27 cellular contexts compared by ENCODE assay signal in genomic region chr3:123656241-123656640, GRCh38.
DNase-seq lines count a peak whose midpoint lies in the region; ATAC-seq, FAIRE-seq and TF ChIP-seq lines count a peak whose summit lies in the region.
"Had no signal": no experiment of that assay in that cellular context is flagged by ENCODE, and none has a peak within 500 bp of the region (broad histone marks: within the 10 kb centered on the region; RNA-seq: fewer than 3 reads in every experiment).

No MANE protein-coding gene starts in this region.

- TF ChIP-seq CTCF in IMR-90 (conservative IDR thresholded peaks at IDR 0.05; ENCODE audit: low read depth, low read length) (no peak), chondrocyte (IDR thresholded peaks at IDR 0.05) (no peak), thoracic aorta (IDR thresholded peaks at IDR 0.05) (no peak)
- TF ChIP-seq CTCF in CD4-positive, alpha-beta T cell (IDR thresholded peaks at IDR 0.05), result no peak

- TF ChIP-seq RAD21 in IMR-90 (IDR thresholded peaks at IDR 0.05; ENCODE audit: low read length), result no peak

- H3K27me3 ChIP-seq in IMR-90 (ENCODE audit: control insufficient read depth, insufficient read depth, low read length), result no peaks in the 10 kb centered on the region
- no peaks in the 10 kb centered on the region for H3K27me3 ChIP-seq in muscle layer of duodenum (ENCODE audit: low read depth, low read length)
- no peaks in the 10 kb centered on the region for H3K27me3 ChIP-seq in thoracic aorta (replicated peaks; ENCODE audit: insufficient read depth)
- H3K27me3 ChIP-seq in CD4-positive, alpha-beta T cell (ENCODE audit: control insufficient read depth, insufficient read depth, low read length), result no peaks in the 10 kb centered on the region
- H3K27me3 ChIP-seq: hepatocyte, ovary, SJCRH30, spleen had no signal

- no peak for DNase-seq in IMR-90
- no peak for DNase-seq in chondrocyte (ENCODE audit: low spot score)
- no peak for DNase-seq in thoracic aorta (ENCODE audit: low spot score)
- DNase-seq in frontal cortex (ENCODE audit: low spot score in 2 of 2), result no peak
- DNase-seq in amniotic stem cell (lab: John Stamatoyannopoulos, UW), result no peak
- DNase-seq in CD4-positive, alpha-beta T cell, result no peak
- DNase-seq: activated CD8-positive, alpha-beta T cell treated with anti-CD3 and anti-CD28 coated beads, Interleukin-2, amount 10 ng/mL, durations not matched to agents 7 days and 5 days; activated effector memory CD4-positive, alpha-beta T cell treated with Interleukin-2 at 50 U/mL for 16 hours; activated naive CD8-positive, alpha-beta T cell treated with anti-CD3 and anti-CD28 coated beads, Interleukin-2, amount 10 ng/mL, durations not matched to agents 7 days and 5 days; AML-193; CD8-positive, alpha-beta T cell; cerebellar nuclear complex; effector CD4-positive, alpha-beta T cell; foreskin fibroblast; naive thymus-derived CD4-positive, alpha-beta T cell; NCI-H1417; NCI-H345; ovary; spleen had no signal

- POLR2A ChIA-PET in IMR-90 (lab: Charles Lee; ENCODE audit: unreplicated experiment), result no interaction called here
- POLR2A ChIA-PET in CD4-positive, alpha-beta T cell (lab: Charles Lee), result no interaction called here

- peak overlapping the region; percentile 17 to 32; a peak in 2 of 4 replicates for H4K8ac ChIP-seq in IMR-90 (ENCODE audit: low read depth in 2 of 2, low read length in 2 of 2)

- peak overlapping the region; percentile 33; the same call in 1 of the 2 replicates for H2AK5ac ChIP-seq in IMR-90 (ENCODE audit: low read depth, low read length)

- H3K4ac ChIP-seq in IMR-90 (ENCODE audit: low read depth, low read length), result no peak overlapping the region; the same call in 1 of the 2 replicates

- H4K5ac ChIP-seq in IMR-90 (ENCODE audit: low read depth, low read length), result no peak overlapping the region

- peaks cover 65% of the 10 kb centered on the region for H3K36me3 ChIP-seq in IMR-90 (ENCODE audit: control insufficient read depth, insufficient read depth, low read length)
- peaks cover 4 to 6% of the 10 kb centered on the region in 2 donors for H3K36me3 ChIP-seq in muscle layer of duodenum (ENCODE audit: control insufficient read depth in 1 of 2, insufficient read depth in 2 of 2, low read length in 2 of 2)
- H3K36me3 ChIP-seq in thoracic aorta, result peaks cover 33% of the 10 kb centered on the region
- H3K36me3 ChIP-seq: ovary, SJCRH30 had no signal

- no peak overlapping the region for H2BK15ac ChIP-seq in IMR-90 (ENCODE audit: low read depth, low read length)

- H3K56ac ChIP-seq in IMR-90 (ENCODE audit: extremely low read depth, insufficient read depth, low read length), result no peak overlapping the region

- H3K4me2 ChIP-seq in IMR-90 (ENCODE audit: low read depth, low read length), result no peak overlapping the region
- H3K4me2 ChIP-seq: A549, hepatocyte had no signal

- H3K27me3 Mint-ChIP-seq in chondrocyte (ENCODE audit: low read depth), result no peaks in the 10 kb centered on the region
- no peaks in the 10 kb centered on the region for H3K27me3 Mint-ChIP-seq in CD4-positive, alpha-beta T cell
- H3K27me3 Mint-ChIP-seq: naive thymus-derived CD4-positive, alpha-beta T cell had no signal

- in situ Hi-C loops in IMR-90 (cut with MboI; ENCODE audit: low sequenced_read_pairs), result no loop called here

- H3K9ac ChIP-seq in IMR-90 (ENCODE audit: low read depth, low read length), result no peak overlapping the region

- 0 out of 2 replicates have a peak overlapping the region, but pooled peaks have one; percentile 0 for H3K14ac ChIP-seq in IMR-90 (replicated peaks; ENCODE audit: low read depth, low read length)

- H3K4me3 ChIP-seq in IMR-90 (ENCODE audit: insufficient read depth, low read depth, low read length) (no peak overlapping the region), muscle layer of duodenum (ENCODE audit: low read depth in 1 of 2, low read length in 2 of 2) (no peak overlapping the region), thoracic aorta (no peak overlapping the region)
- H3K4me3 ChIP-seq: A549, GM12878, hepatocyte, ovary, SJCRH30, spleen had no signal

- peak overlapping the region; percentile 4 for H2BK5ac ChIP-seq in IMR-90 (ENCODE audit: low read depth, low read length, poor library complexity, severe bottlenecking)

- ATAC-seq in IMR-90 (ENCODE audit: low read depth) (no peak), thoracic aorta (ENCODE audit: insufficient number of reproducible peaks, low FRiP score, low read depth) (no peak), HG03469 (IDR thresholded peaks at IDR 0.05; ENCODE audit: unreplicated experiment) (no peak)
- no peak for ATAC-seq in CD4-positive, alpha-beta T cell (ENCODE audit: poor library complexity)
- ATAC-seq: A549; activated CD8-positive, alpha-beta T cell treated with anti-CD3 and anti-CD28 coated beads, Interleukin-2, amount 10 ng/mL, durations not matched to agents 7 days and 5 days; CD8-positive, alpha-beta T cell; GM12878; naive thymus-derived CD4-positive, alpha-beta T cell had no signal

- H2AFZ ChIP-seq in IMR-90 (replicated peaks; ENCODE audit: low read length, poor library complexity), result no peak overlapping the region
- H2AFZ ChIP-seq: hepatocyte had no signal

- no peak overlapping the region for H4K91ac ChIP-seq in IMR-90 (ENCODE audit: insufficient read depth, low read depth, low read length)

- TF ChIP-seq POLR2A in IMR-90 (IDR thresholded peaks at IDR 0.05; ENCODE audit: low read depth, low read length), result no peak

- peaks cover 21 to 71% of the 10 kb centered on the region in 2 experiments for H3K79me1 ChIP-seq in IMR-90 (ENCODE audit: low read depth in 1 of 2, low read length in 2 of 2)

- BruUV-seq in IMR-90 (replicated peaks; lab: Mats Ljungman, UMichigan), result no TSS peak

- H3K18ac ChIP-seq in IMR-90 (ENCODE audit: low read depth, low read length), result no peak overlapping the region

- peaks cover 100% of the 10 kb centered on the region for H3K4me1 Mint-ChIP-seq in chondrocyte (ENCODE audit: low read depth)
- no peaks in the 10 kb centered on the region for H3K4me1 Mint-ChIP-seq in CD4-positive, alpha-beta T cell (ENCODE audit: low read depth)
- H3K4me1 Mint-ChIP-seq: activated naive CD8-positive, alpha-beta T cell treated with anti-CD3 and anti-CD28 coated beads, Interleukin-2, amount 10 ng/mL, durations not matched to agents 7 days and 5 days; naive thymus-derived CD4-positive, alpha-beta T cell had no signal

- FAIRE-seq in frontal cortex (lab: Jason Lieb, UNC), result no peak
- FAIRE-seq: A549, GM12878, HTR-8/SVneo had no signal

- H3K36me3 Mint-ChIP-seq in chondrocyte (ENCODE audit: low read depth), result peaks cover 40% of the 10 kb centered on the region
- H3K36me3 Mint-ChIP-seq in CD4-positive, alpha-beta T cell (ENCODE audit: low read depth), result no peaks in the 10 kb centered on the region
- H3K36me3 Mint-ChIP-seq: activated naive CD8-positive, alpha-beta T cell treated with anti-CD3 and anti-CD28 coated beads, Interleukin-2, amount 10 ng/mL, durations not matched to agents 7 days and 5 days; CD8-positive, alpha-beta T cell had no signal

- peak overlapping the region; percentile 64 for H3K27ac Mint-ChIP-seq in chondrocyte (ENCODE audit: unreplicated experiment)
- H3K27ac Mint-ChIP-seq in CD4-positive, alpha-beta T cell, result no peak overlapping the region
- H3K27ac Mint-ChIP-seq: activated CD8-positive, alpha-beta T cell treated with anti-CD3 and anti-CD28 coated beads, Interleukin-2, amount 10 ng/mL, durations not matched to agents 7 days and 5 days; activated naive CD8-positive, alpha-beta T cell treated with anti-CD3 and anti-CD28 coated beads, Interleukin-2, amount 10 ng/mL, durations not matched to agents 7 days and 5 days; CD8-positive, alpha-beta T cell; naive thymus-derived CD4-positive, alpha-beta T cell had no signal

- no peak overlapping the region for H2AK9ac ChIP-seq in IMR-90 (replicated peaks; ENCODE audit: low read depth, low read length, poor library complexity)

- WGBS in IMR-90 (ENCODE audit: extremely low coverage in 2 of 2, insufficient read length in 1 of 2), 2 experiments, result 76% methylated on average over 3 of the region's 3 CpGs; no CpG with 5 or more reads in 1 of the 2 experiments

- no peak overlapping the region for H3K23ac ChIP-seq in IMR-90 (ENCODE audit: low read depth, low read length)

- dilution Hi-C loops in IMR-90 (cut with HindIII; ENCODE audit: low sequenced_read_pairs, unreplicated experiment), result no loop called here

- peaks cover 34% of the 10 kb centered on the region for H3K4me1 ChIP-seq in IMR-90 (ENCODE audit: control insufficient read depth, insufficient read depth, low read length)
- peaks cover 37 to 81% of the 10 kb centered on the region in 2 donors for H3K4me1 ChIP-seq in muscle layer of duodenum (ENCODE audit: control insufficient read depth in 1 of 2, insufficient read depth in 2 of 2, low read length in 2 of 2)
- H3K4me1 ChIP-seq in thoracic aorta (ENCODE audit: control insufficient read depth in 1 of 2, low read depth in 2 of 2), result peaks cover 62 to 99% of the 10 kb centered on the region in 2 donors

- no peak overlapping the region for H3K4me3 Mint-ChIP-seq in chondrocyte (ENCODE audit: unreplicated experiment)
- no peak overlapping the region for H3K4me3 Mint-ChIP-seq in CD4-positive, alpha-beta T cell
- H3K4me3 Mint-ChIP-seq: activated CD8-positive, alpha-beta T cell treated with anti-CD3 and anti-CD28 coated beads, Interleukin-2, amount 10 ng/mL, durations not matched to agents 7 days and 5 days; activated naive CD8-positive, alpha-beta T cell treated with anti-CD3 and anti-CD28 coated beads, Interleukin-2, amount 10 ng/mL, durations not matched to agents 7 days and 5 days; CD8-positive, alpha-beta T cell; naive thymus-derived CD4-positive, alpha-beta T cell had no signal

- H2BK20ac ChIP-seq in IMR-90 (ENCODE audit: low read depth, low read length), result no peak overlapping the region

- H3K27ac ChIP-seq in IMR-90 (ENCODE audit: insufficient read depth, low read length) (no peak overlapping the region), muscle layer of duodenum (ENCODE audit: low read length) (peak overlapping the region; percentile 25), thoracic aorta (peak overlapping the region; percentile 91 to 98)
- H3K27ac ChIP-seq in CD4-positive, alpha-beta T cell (ENCODE audit: low read depth, low read length), result no peak overlapping the region
- H3K27ac ChIP-seq: A549, epithelial cell of prostate, hepatocyte, ovary, SJCRH30 had no signal

- CTCF ChIA-PET in IMR-90 (lab: Yijun Ruan, JAX), result interaction anchor here (0.6 to 0.7 kb wide), 2 partner anchors 14 to 1861 kb away, joined by 3 to 6 read pairs; no protein-coding TSS in a partner anchor
- CTCF ChIA-PET in CD4-positive, alpha-beta T cell (lab: Charles Lee), result no interaction called here

- H4K20me1 ChIP-seq in IMR-90 (ENCODE audit: insufficient read depth, low read length), result no peaks in the 10 kb centered on the region

- peak overlapping the region; percentile 44 for H2BK120ac ChIP-seq in IMR-90 (ENCODE audit: low read depth, low read length)

- H3K9me3 Mint-ChIP-seq in chondrocyte (ENCODE audit: low read depth), result peaks cover 3% of the 10 kb centered on the region
- peaks cover 2% of the 10 kb centered on the region for H3K9me3 Mint-ChIP-seq in CD4-positive, alpha-beta T cell

- H3K9me1 ChIP-seq in IMR-90 (ENCODE audit: insufficient read depth, low read length), result peaks cover 34% of the 10 kb centered on the region

- H3K9me3 ChIP-seq in IMR-90 (ENCODE audit: control insufficient read depth, insufficient read depth, low read length), result no peaks in the 10 kb centered on the region
- H3K9me3 ChIP-seq in muscle layer of duodenum (ENCODE audit: control insufficient read depth in 1 of 2, low read length in 2 of 2), result no peaks in the 10 kb centered on the region
- no peaks in the 10 kb centered on the region for H3K9me3 ChIP-seq in thoracic aorta
- H3K9me3 ChIP-seq in CD4-positive, alpha-beta T cell (ENCODE audit: control insufficient read depth, low read length), result no peaks in the 10 kb centered on the region
- H3K9me3 ChIP-seq: A549, ovary, SJCRH30 had no signal

- intact Hi-C loops in IMR-90 (cut with micrococcal nuclease), result loop anchor here (10.0 kb wide), 1 partner anchor 219 kb away; no protein-coding TSS in a partner anchor
- intact Hi-C loops in CD4-positive, alpha-beta T cell (cut with DNase I, micrococcal nuclease), result no loop called here

Comparison
In these comparisons a context has a peak if more than half of its experiments do, and no peak if none do; other contexts are left out.
1. H3K27ac ChIP-seq: peak in muscle layer of duodenum (single experiment) and thoracic aorta (2 of 2); none in IMR-90 (single experiment) and CD4-positive, alpha-beta T cell (single experiment).